18 cellular contexts compared by ENCODE assay signal in the genomic region with DNA sequence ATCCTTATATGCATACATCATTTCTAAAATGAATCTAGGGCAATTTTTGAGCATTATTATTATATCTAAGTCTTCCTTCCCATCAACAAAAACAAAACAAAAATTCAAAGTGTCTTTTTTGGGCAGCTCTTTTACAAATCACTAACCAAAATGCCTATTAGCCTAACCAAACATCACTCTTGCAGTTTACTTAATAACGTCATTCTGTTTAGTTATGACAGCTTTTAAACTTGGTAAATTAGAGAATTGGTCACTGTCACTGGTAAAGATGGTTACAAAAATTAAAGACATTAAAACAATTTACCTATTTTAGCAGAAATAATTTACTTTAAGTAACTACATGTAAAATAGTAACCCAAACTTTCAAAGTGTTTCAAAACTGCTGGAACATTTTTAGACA. TPM values are rescaled to one million over a fixed set of nuclear protein-coding genes. Genes with fewer than 3 reads are reported as not detected.
DNase-seq lines count a peak whose midpoint lies in the region; ATAC-seq, FAIRE-seq and TF ChIP-seq lines count a peak whose summit lies in the region.
"Had no signal": no experiment of that assay in that cellular context is flagged by ENCODE, and none has a peak within 500 bp of the region (broad histone marks: within the 10 kb centered on the region; RNA-seq: fewer than 3 reads in every experiment).

No MANE protein-coding gene starts in this region.

- H2AK5ac ChIP-seq in mesenchymal stem cell (ENCODE audit: low read length, severe bottlenecking) = no peak overlapping the region

- H2BK5ac ChIP-seq in mesenchymal stem cell (ENCODE audit: low read depth, low read length, poor library complexity, severe bottlenecking) = no peak overlapping the region

- H2BK15ac ChIP-seq in mesenchymal stem cell (ENCODE audit: low read depth, poor library complexity, severe bottlenecking) = no peak overlapping the region

- DNase-seq in heart left ventricle (no peak), right atrium auricular region (ENCODE audit: low spot score) (no peak), endothelial cell of umbilical vein (ENCODE audit: low read depth, low spot score) (no peak), mesenchymal stem cell (no peak), upper lobe of right lung (no peak), NCI-H526 (lab: John Stamatoyannopoulos, UW) (no peak), NCI-H1105 treated with DMSO at 0.1 percent for 48 hours (lab: John Stamatoyannopoulos, UW) (no peak)
- DNase-seq: activated CD8-positive, alpha-beta T cell treated with anti-CD3 and anti-CD28 coated beads for 36 hours; amniotic stem cell; CD8-positive, alpha-beta T cell; EL; KG1; midbrain; NCI-H1436; stimulated activated CD4-positive, alpha-beta T cell treated with anti-CD3 and anti-CD28 coated beads, Interleukin-12 subunit alpha, Interleukin-12 subunit beta, amount 100 ng/mL, for 4 hours; stomach had no signal

- H2BK120ac ChIP-seq in mesenchymal stem cell (ENCODE audit: low read depth, low read length) = no peak overlapping the region

- H2AFZ ChIP-seq in endothelial cell of umbilical vein (ENCODE audit: low read depth, low read length) (no peak overlapping the region), mesenchymal stem cell (ENCODE audit: low read depth, low read length) (no peak overlapping the region)

- ATAC-seq in heart left ventricle (no peak), upper lobe of right lung (no peak), GM19328 (IDR thresholded peaks at IDR 0.05; ENCODE audit: unreplicated experiment) (no peak)
- ATAC-seq: activated CD8-positive, alpha-beta T cell treated with anti-CD3 and anti-CD28 coated beads for 36 hours; CD8-positive, alpha-beta T cell had no signal

- H3K18ac ChIP-seq in mesenchymal stem cell (ENCODE audit: low read depth in 1 of 2, low read length in 2 of 2) = no peak overlapping the region

- TF ChIP-seq CTCF in heart left ventricle (IDR thresholded peaks at IDR 0.05) = no peak
- TF ChIP-seq CTCF in right atrium auricular region (IDR thresholded peaks at IDR 0.05) = no peak
- no peak for TF ChIP-seq CTCF in endothelial cell of umbilical vein (IDR thresholded peaks at IDR 0.05; ENCODE audit: extremely low read depth in 1 of 2, insufficient read depth in 1 of 2, low read depth in 1 of 2, low read length in 2 of 2)
- no peak for TF ChIP-seq CTCF in upper lobe of right lung (IDR thresholded peaks at IDR 0.05)

- H3K4me3 ChIP-seq in heart left ventricle (peak overlapping the region in 8 of 12 donors; percentile 76 to 97 (median 84)), right atrium auricular region (peak overlapping the region in 1 of 2 donors; percentile 92), endothelial cell of umbilical vein (replicated peaks in 1 of 3; ENCODE audit: insufficient read depth in 1 of 3, low read depth in 1 of 3, low read length in 3 of 3) (peak overlapping the region; percentile 88 to 100 (median 95)), mesenchymal stem cell (ENCODE audit: insufficient read depth in 1 of 2, low read depth in 1 of 2, low read length in 2 of 2) (peak overlapping the region in 1 of 2 experiments; percentile 92), upper lobe of right lung (peak overlapping the region; percentile 83)

- 19 to 65% (median 32%) methylated on average over 1 of the region's 1 CpG for WGBS in heart left ventricle, 4 donors
- WGBS in mesenchymal stem cell = no CpG with 5 or more reads among the region's 1 CpG

- H3K9me3 ChIP-seq in heart left ventricle (no peaks in the 10 kb centered on the region), right atrium auricular region (no peaks in the 10 kb centered on the region), endothelial cell of umbilical vein (replicated peaks; ENCODE audit: control insufficient read depth, insufficient read depth, low read length) (no peaks in the 10 kb centered on the region), mesenchymal stem cell (ENCODE audit: control insufficient read depth, low read length) (no peaks in the 10 kb centered on the region), upper lobe of right lung (no peaks in the 10 kb centered on the region)
- H3K9me3 ChIP-seq: stomach had no signal

- H3K9ac ChIP-seq in endothelial cell of umbilical vein (replicated peaks; ENCODE audit: extremely low read depth, insufficient read depth, low read length) (peak overlapping the region; percentile 99), mesenchymal stem cell (ENCODE audit: low read length) (peak overlapping the region; percentile 89)

- H3K4me1 ChIP-seq in heart left ventricle = peaks cover 0 to 56% (median 40%) of the 10 kb centered on the region in 12 donors
- peaks cover 0 to 41% of the 10 kb centered on the region in 2 donors for H3K4me1 ChIP-seq in right atrium auricular region
- peaks cover 70% of the 10 kb centered on the region for H3K4me1 ChIP-seq in endothelial cell of umbilical vein (ENCODE audit: control insufficient read depth, extremely low read depth, insufficient read depth, low read length)
- H3K4me1 ChIP-seq in mesenchymal stem cell (ENCODE audit: control insufficient read depth, insufficient read depth, low read depth, low read length) = no peaks in the 10 kb centered on the region
- H3K4me1 ChIP-seq in upper lobe of right lung = peaks cover 21% of the 10 kb centered on the region

- peaks cover 100% of the 10 kb centered on the region for H3K79me2 ChIP-seq in endothelial cell of umbilical vein (ENCODE audit: control insufficient read depth, insufficient read depth, low read length)

- H3K36me3 ChIP-seq in heart left ventricle (no peaks in the 10 kb centered on the region), right atrium auricular region (no peaks in the 10 kb centered on the region), endothelial cell of umbilical vein (ENCODE audit: control insufficient read depth in 2 of 2, extremely low read depth in 1 of 2, insufficient read depth in 2 of 2, low read length in 2 of 2) (no peaks in the 10 kb centered on the region), mesenchymal stem cell (ENCODE audit: control insufficient read depth in 1 of 2, insufficient read depth in 2 of 2, low read depth in 1 of 2, low read length in 2 of 2) (peaks cover 0 to 4% of the 10 kb centered on the region in 2 experiments), upper lobe of right lung (no peaks in the 10 kb centered on the region)
- H3K36me3 ChIP-seq: stomach had no signal

- H3K27ac ChIP-seq in heart left ventricle = peak overlapping the region in 9 of 12 donors; percentile 11 to 99 (median 96)
- H3K27ac ChIP-seq in right atrium auricular region = peak overlapping the region in 1 of 2 donors; percentile 95
- peak overlapping the region; percentile 93 for H3K27ac ChIP-seq in endothelial cell of umbilical vein (ENCODE audit: insufficient read depth, low read depth, low read length)
- peak overlapping the region; percentile 35 for H3K27ac ChIP-seq in mesenchymal stem cell (ENCODE audit: low read length, poor library complexity, severe bottlenecking)
- no peak overlapping the region for H3K27ac ChIP-seq in upper lobe of right lung
- H3K27ac ChIP-seq: HL-60 had no signal

- no peak for FAIRE-seq in endothelial cell of umbilical vein (lab: Jason Lieb, UNC)

- no peak overlapping the region for H2BK12ac ChIP-seq in mesenchymal stem cell (ENCODE audit: low read length in 2 of 2)

- H3K79me1 ChIP-seq in mesenchymal stem cell (replicated peaks; ENCODE audit: low read length, poor library complexity, severe bottlenecking) = no peaks in the 10 kb centered on the region

- TF ChIP-seq POLR2A in heart left ventricle (IDR thresholded peaks at IDR 0.05) = no peak
- TF ChIP-seq POLR2A in endothelial cell of umbilical vein (IDR thresholded peaks at IDR 0.05; ENCODE audit: low read depth, low read length) = no peak

- BruUV-seq in endothelial cell of umbilical vein (replicated peaks; lab: Mats Ljungman, UMichigan) = no TSS peak

- no peak overlapping the region for H3K4ac ChIP-seq in mesenchymal stem cell (ENCODE audit: low read depth in 1 of 2, low read length in 2 of 2)

- CTCF ChIA-PET in endothelial cell of umbilical vein (lab: Charles Lee) = interaction anchor here (0.9 to 8.6 kb wide), 8 partner anchors 11 to 196 kb away, joined by 3 to 91 read pairs (median 6); no protein-coding TSS in a partner anchor

- H4K91ac ChIP-seq in mesenchymal stem cell (ENCODE audit: low read length) = no peak overlapping the region

- H4K8ac ChIP-seq in mesenchymal stem cell (ENCODE audit: low read length) = no peak overlapping the region

- H4K20me1 ChIP-seq in endothelial cell of umbilical vein (replicated peaks; ENCODE audit: control insufficient read depth, extremely low read depth, insufficient read depth, low read length) = peaks cover 18% of the 10 kb centered on the region

- peaks cover 0 to 46% (median 0%) of the 10 kb centered on the region in 9 donors for H3K27me3 ChIP-seq in heart left ventricle
- H3K27me3 ChIP-seq in right atrium auricular region = no peaks in the 10 kb centered on the region
- no peaks in the 10 kb centered on the region for H3K27me3 ChIP-seq in endothelial cell of umbilical vein (ENCODE audit: control insufficient read depth in 2 of 2, insufficient read depth in 2 of 2, low read length in 2 of 2)
- H3K27me3 ChIP-seq in mesenchymal stem cell (ENCODE audit: control insufficient read depth in 1 of 2, insufficient read depth in 1 of 2, low read length in 2 of 2) = no peaks in the 10 kb centered on the region
- H3K27me3 ChIP-seq in upper lobe of right lung = no peaks in the 10 kb centered on the region

- H3K4me2 ChIP-seq in endothelial cell of umbilical vein (ENCODE audit: insufficient read depth, low read length) (peak overlapping the region; percentile 97), mesenchymal stem cell (ENCODE audit: low read length, poor library complexity, severe bottlenecking) (no peak overlapping the region)

- H3K23ac ChIP-seq in mesenchymal stem cell (ENCODE audit: low read length in 2 of 2) = no peak overlapping the region

- POLR2A ChIA-PET in endothelial cell of umbilical vein (lab: Charles Lee) = interaction anchor here (1.5 kb wide), 1 partner anchor 91 kb away, joined by 3 read pairs; no protein-coding TSS in a partner anchor

- H3K14ac ChIP-seq in mesenchymal stem cell (ENCODE audit: low read length in 2 of 2) = no peak overlapping the region

- H3K9me1 ChIP-seq in endothelial cell of umbilical vein (replicated peaks; ENCODE audit: control insufficient read depth, extremely low read depth, insufficient read depth, low read length) = no peaks in the 10 kb centered on the region

- intact Hi-C loops in heart left ventricle (cut with DNase I) (loop anchor here (5.0 to 10.0 kb wide), 9 partner anchors 32 to 187 kb away; a partner anchor contains a TSS), endothelial cell of umbilical vein (cut with micrococcal nuclease) (loop anchor here (2.0 to 10.0 kb wide), 2 partner anchors 16 to 330 kb away; a partner anchor contains a TSS), upper lobe of right lung (cut with DNase I) (loop anchor here (10.0 kb wide), 1 partner anchor 90 kb away; no protein-coding TSS in a partner anchor)

- dilution Hi-C loops in endothelial cell of umbilical vein (cut with MboI; ENCODE audit: extremely low pct_ligation_motif_present, low sequenced_read_pairs) = no loop called here

RNA-seq across cellular contexts. Expression of a gene that starts 2.8 kb away (rescaled TPM):
- total RNA-seq in heart left ventricle = 10 to 100 TPM; 21.9 to 35.7 (median 29.7) TPM
- 10 to 100 TPM; 11.0 to 12.5 TPM for polyA plus RNA-seq in heart left ventricle
- total RNA-seq in right atrium auricular region = 10 to 100 TPM; 25.8 to 29.9 TPM
- total RNA-seq in endothelial cell of umbilical vein = 199 and 215 TPM in 2 replicates
- 47.2 and 56.3 TPM in 2 replicates for polyA plus RNA-seq in endothelial cell of umbilical vein
- 59.2 and 63.7 TPM in 2 replicates for polyA plus RNA-seq in endothelial cell of umbilical vein (2011; cell fraction: cytosol; rRNA removed)
- 194 and 251 TPM in 2 replicates for polyA plus RNA-seq in endothelial cell of umbilical vein (2011; cell fraction: nucleus; rRNA removed)
- 93.5 and 141 TPM in 2 replicates for polyA plus RNA-seq in endothelial cell of umbilical vein (2012)
- 189 and 190 TPM in 2 replicates for polyA minus RNA-seq in endothelial cell of umbilical vein
- polyA minus RNA-seq in endothelial cell of umbilical vein (2011; cell fraction: cytosol; rRNA and poly(A)+ RNA removed) = 2.3 TPM
- 458 and 651 TPM in 2 replicates for polyA minus RNA-seq in endothelial cell of umbilical vein (2011; cell fraction: nucleus; rRNA and poly(A)+ RNA removed)
- 4.1 TPM for polyA plus RNA-seq in mesenchymal stem cell (2013, experiment 1 of 2)
- polyA plus RNA-seq in mesenchymal stem cell (2013, experiment 2 of 2) = 4.1 TPM
- 66.5 TPM for total RNA-seq in upper lobe of right lung
- total RNA-seq: activated CD8-positive, alpha-beta T cell treated with anti-CD3 and anti-CD28 coated beads for 36 hours; CD8-positive, alpha-beta T cell had no signal
